ENCODE assay signal across 32 cellular contexts in the genomic region with DNA sequence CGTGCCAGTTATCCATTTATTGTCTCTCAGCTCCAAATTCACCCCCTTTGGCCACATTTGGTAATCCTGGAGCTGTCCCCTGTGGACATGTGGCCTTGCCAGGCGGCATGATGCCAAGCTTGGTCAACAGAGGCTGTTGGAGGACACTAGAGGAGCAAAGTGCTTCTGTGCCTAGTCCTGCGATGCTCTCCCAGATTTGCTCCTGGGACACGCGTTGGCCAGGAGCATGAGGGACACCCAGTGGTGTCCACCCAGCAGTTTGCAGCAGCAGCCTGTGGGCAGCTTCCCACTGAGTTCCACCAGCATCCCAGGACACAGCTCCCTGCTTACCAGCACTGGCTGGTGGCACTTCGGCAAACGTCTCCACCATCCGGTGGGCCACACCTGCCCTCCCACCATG. TPM values are rescaled to one million over a fixed set of nuclear protein-coding genes. Genes with fewer than 3 reads are reported as not detected.
"Had no signal": no experiment of that assay in that cellular context is flagged by ENCODE, and none has a peak within 500 bp of the region (broad histone marks: within the 10 kb centered on the region; RNA-seq: fewer than 3 reads in every experiment).

No MANE protein-coding gene starts in this region.

- H3K9me3 ChIP-seq: ascending aorta, SJSA1, SK-N-SH had no signal

- H3K27ac ChIP-seq: ascending aorta, SJSA1 had no signal

- H3K4me3 ChIP-seq: ascending aorta, SJSA1 had no signal

- ATAC-seq: activated CD4-positive, alpha-beta T cell treated with anti-CD3 and anti-CD28 coated beads for 36 hours; activated CD4-positive, CD25-positive, alpha-beta regulatory T cell treated with anti-CD3 and anti-CD28 coated beads, Interleukin-2, amount 50 U/mL, for 24 hours; activated CD8-positive, alpha-beta T cell treated with anti-CD3 and anti-CD28 coated beads, Interleukin-2, amount 10 ng/mL, durations not matched to agents 7 days and 5 days; Panc1; WTC11 had no signal

- H3K9me3 Mint-ChIP-seq: activated CD4-positive, alpha-beta T cell treated with anti-CD3 and anti-CD28 coated beads, Interleukin-2, amount 10 ng/mL, durations not matched to agents 7 days and 5 days; activated naive CD4-positive, alpha-beta T cell treated with anti-CD3 and anti-CD28 coated beads, Interleukin-2, amount 10 ng/mL, durations not matched to agents 7 days and 5 days; T-helper 1 cell treated with Interleukin-12 subunit alpha and Interleukin-12 subunit beta and Interleukin-4 antibody, amounts not matched to agents 30 μg/mL and 1 μg/mL, for 36 hours; T-helper 2 cell treated with Interferon-gamma antibody and Interleukin-4, amounts not matched to agents 5 μg/mL and 100 μg/mL, for 36 hours; WTC11 had no signal

- H3K4me3 Mint-ChIP-seq: activated CD4-positive, alpha-beta T cell treated with anti-CD3 and anti-CD28 coated beads for 36 hours; activated CD4-positive, alpha-beta T cell treated with anti-CD3 and anti-CD28 coated beads, Interleukin-2, amount 10 ng/mL, durations not matched to agents 7 days and 5 days; activated CD8-positive, alpha-beta T cell treated with anti-CD3 and anti-CD28 coated beads, Interleukin-2, amount 10 ng/mL, durations not matched to agents 7 days and 5 days; activated naive CD4-positive, alpha-beta T cell treated with anti-CD3 and anti-CD28 coated beads, Interleukin-2, amount 10 ng/mL, durations not matched to agents 7 days and 5 days; activated naive CD8-positive, alpha-beta T cell; T-helper 1 cell treated with Interleukin-12 subunit alpha and Interleukin-12 subunit beta and Interleukin-4 antibody, amounts not matched to agents 30 μg/mL and 1 μg/mL, for 36 hours; T-helper 2 cell treated with Interferon-gamma antibody and Interleukin-4, amounts not matched to agents 5 μg/mL and 100 μg/mL, for 36 hours; WTC11 had no signal

- H3K27ac Mint-ChIP-seq: activated CD4-positive, alpha-beta T cell treated with anti-CD3 and anti-CD28 coated beads for 36 hours; activated CD4-positive, alpha-beta T cell treated with anti-CD3 and anti-CD28 coated beads, Interleukin-2, amount 10 ng/mL, durations not matched to agents 7 days and 5 days; activated naive CD4-positive, alpha-beta T cell treated with anti-CD3 and anti-CD28 coated beads, Interleukin-2, amount 10 ng/mL, durations not matched to agents 7 days and 5 days; activated naive CD8-positive, alpha-beta T cell; T-helper 1 cell treated with Interleukin-12 subunit alpha and Interleukin-12 subunit beta and Interleukin-4 antibody, amounts not matched to agents 30 μg/mL and 1 μg/mL, for 36 hours; T-helper 2 cell treated with Interferon-gamma antibody and Interleukin-4, amounts not matched to agents 5 μg/mL and 100 μg/mL, for 36 hours; WTC11 had no signal

- DNase-seq: activated CD4-positive, alpha-beta T cell treated with anti-CD3 and anti-CD28 coated beads for 36 hours; activated CD4-positive, alpha-beta T cell treated with anti-CD3 and anti-CD28 coated beads, Interleukin-2, amount 10 ng/mL, durations not matched to agents 7 days and 5 days; activated CD4-positive, alpha-beta T cell treated with anti-CD3 and anti-CD28 coated beads, Interleukin-2, amount 50 U/mL, for 48 hours; activated CD8-positive, alpha-beta memory T cell treated with anti-CD3 and anti-CD28 coated beads, Interleukin-2, amount 50 U/mL, for 48 hours; activated CD8-positive, alpha-beta T cell treated with anti-CD3 and anti-CD28 coated beads, Interleukin-2, amount 10 ng/mL, durations not matched to agents 7 days and 5 days; activated effector memory CD4-positive, alpha-beta T cell treated with Interleukin-2 at 50 U/mL for 16 hours; activated naive CD4-positive, alpha-beta T cell treated with anti-CD3 and anti-CD28 coated beads, Interleukin-2, amount 10 ng/mL, durations not matched to agents 7 days and 5 days; activated T-cell treated with anti-CD3 and anti-CD28 coated beads, Interleukin-2, amount 50 U/mL, for 48 hours; amygdala; Karpas-422; KBM-7; NCI-H1105; NCI-H1417 treated with DMSO at 0.1 percent for 48 hours; NCI-H187 treated with DMSO at 0.1 percent for 48 hours; NCI-H2081; NCI-H2171 treated with DMSO at 0.1 percent for 48 hours; NCI-H2227 treated with DMSO at 0.1 percent for 48 hours; NCI-H446; NCI-H510A treated with DMSO at 0.1 percent for 48 hours; NCI-H526 treated with DMSO at 0.1 percent for 48 hours; NCI-H774; SHP77; SK-N-SH had no signal

- H3K27me3 ChIP-seq: ascending aorta, SJSA1 had no signal

- H3K36me3 Mint-ChIP-seq: activated naive CD4-positive, alpha-beta T cell treated with anti-CD3 and anti-CD28 coated beads, Interleukin-2, amount 10 ng/mL, durations not matched to agents 7 days and 5 days; activated naive CD8-positive, alpha-beta T cell; WTC11 had no signal

- H3K36me3 ChIP-seq: ascending aorta, SJSA1 had no signal

- H3K9ac ChIP-seq: SK-N-SH had no signal

- H3K4me2 ChIP-seq: SK-N-SH had no signal

RNA-seq across cellular contexts. Expression of a gene that starts 55.5 kb away (rescaled TPM):
- total RNA-seq: activated CD8-positive, alpha-beta T cell treated with anti-CD3 and anti-CD28 coated beads, Interleukin-2, amount 10 ng/mL, durations not matched to agents 7 days and 5 days; ascending aorta; MCF 10A had no signal
